In the genomic region with DNA sequence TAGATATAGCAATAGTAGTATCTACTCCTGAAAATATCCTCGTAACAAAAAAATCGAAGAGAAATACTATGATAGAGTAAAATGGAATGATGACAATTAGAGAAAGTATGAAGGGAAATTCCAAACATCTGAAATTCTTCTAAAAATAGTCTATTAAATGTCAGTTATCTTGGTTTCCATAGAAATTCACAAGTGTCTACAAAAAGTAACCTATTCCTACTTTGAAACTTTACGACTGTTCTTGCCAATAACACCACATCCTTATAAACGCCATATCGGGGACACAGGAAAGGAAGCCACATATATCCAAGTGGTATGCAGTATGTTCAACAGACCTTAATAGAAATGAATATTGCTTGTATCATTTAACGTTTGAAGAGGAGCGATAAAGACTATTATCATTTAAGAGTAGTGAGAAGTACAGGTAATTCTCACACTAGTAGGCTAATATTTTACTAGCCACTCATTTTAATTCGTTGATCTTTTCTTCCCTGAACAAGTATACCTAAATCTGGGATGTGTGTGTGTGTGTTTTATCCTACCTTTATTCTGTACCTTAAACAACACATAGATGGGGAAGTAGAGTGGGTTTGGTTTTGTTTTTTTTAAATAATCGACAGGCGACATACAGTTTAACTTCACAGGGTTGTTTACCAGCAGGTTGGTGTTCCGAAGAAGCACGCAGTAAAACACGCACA, we compare ENCODE assay signal across 8 cellular contexts. TPM values are rescaled to one million over a fixed set of nuclear protein-coding genes. Genes with fewer than 3 reads are reported as not detected.
A peak's percentile ranks its signal among the peaks of the same experiment; 100 is the strongest.
DNase-seq lines count a peak whose midpoint lies in the region; ATAC-seq and TF ChIP-seq lines count a peak whose summit lies in the region.

No MANE protein-coding gene starts in this region.

- CTCF ChIA-PET in PC-9 (lab: Charles Lee), result no interaction called here

- POLR2A ChIA-PET in PC-9 (lab: Charles Lee; ENCODE audit: unreplicated experiment), result no interaction called here

- peak overlapping the region; percentile 34; the same call in 1 of the 2 replicates for H3K4me3 ChIP-seq in PC-9

- H2AFZ ChIP-seq in PC-9, result no peak overlapping the region

- no peaks in the 10 kb centered on the region for H3K36me3 ChIP-seq in PC-9 (ENCODE audit: low read depth)

- H3K9me3 ChIP-seq in PC-9 (ENCODE audit: insufficient read depth, low read depth), result no peaks in the 10 kb centered on the region

- ATAC-seq in GM18868 (IDR thresholded peaks at IDR 0.05; ENCODE audit: unreplicated experiment), result no peak
- no peak for ATAC-seq in esophagus mucosa
- ATAC-seq in GM21528 (IDR thresholded peaks at IDR 0.05; ENCODE audit: low FRiP score, unreplicated experiment), result no peak

- H3F3A ChIP-seq in PC-9 (ENCODE audit: insufficient read depth, low read depth), result peaks cover 3% of the 10 kb centered on the region; the same call in 1 of the 2 replicates

- no peaks in the 10 kb centered on the region for H3K79me2 ChIP-seq in PC-9 (ENCODE audit: low read depth)

- H3K9me2 ChIP-seq in PC-9 (ENCODE audit: insufficient read depth), result no peaks in the 10 kb centered on the region

- H3K4me2 ChIP-seq in PC-9, result peak overlapping the region; percentile 86

- TSS peak; percentile 22 for BruUV-seq in PC-9 (replicated peaks; lab: Mats Ljungman, UMichigan)

- intact Hi-C loops in PC-9 (cut with micrococcal nuclease; ENCODE audit: unreplicated experiment), result no loop called here

- DNase-seq in COLO829 (ENCODE audit: low spot score), result peak; percentile 10
- peak in 1 of 2 experiments; percentile 51 for DNase-seq in PC-9
- DNase-seq in epithelial cell of prostate (ENCODE audit: low read depth, low spot score), result no peak
- peak; percentile 73 for DNase-seq in non-pigmented ciliary epithelial cell (ENCODE audit: low read depth)
- no peak for DNase-seq in occipital lobe (lab: John Stamatoyannopoulos, UW)

- no peaks in the 10 kb centered on the region for H4K20me1 ChIP-seq in PC-9 (ENCODE audit: insufficient read depth)

- no peaks in the 10 kb centered on the region for H3K27me3 ChIP-seq in PC-9 (ENCODE audit: insufficient read depth, low read depth)

- H3K4me1 ChIP-seq in PC-9 (replicated peaks; ENCODE audit: insufficient read depth), result peaks cover 24% of the 10 kb centered on the region

- H3K27ac ChIP-seq in PC-9 (no peak overlapping the region), epithelial cell of prostate (peak overlapping the region; percentile 60)

- no peak for TF ChIP-seq CTCF in PC-9 (conservative IDR thresholded peaks at IDR 0.05)

RNA-seq across cellular contexts. Expression of a gene that starts 1.2 kb away (rescaled TPM):
- total RNA-seq in PC-9 (2021) (4.2 and 4.7 TPM in 2 replicates), occipital lobe (44.3 TPM), esophagus mucosa (0.40 TPM)

RNA-seq across cellular contexts. Expression of a gene that starts 15.1 kb away (rescaled TPM):
- 35.7 and 45.8 TPM in 2 replicates for total RNA-seq in PC-9 (2021)
- 28.7 TPM for total RNA-seq in occipital lobe
- 17.4 TPM for total RNA-seq in esophagus mucosa

Comparison
In these comparisons a context has a peak if more than half of its experiments do, and no peak if none do; other contexts are left out.
1. DNase-seq: peak in COLO829 (single experiment) and non-pigmented ciliary epithelial cell (single experiment); none in epithelial cell of prostate (single experiment) and occipital lobe (single experiment).